ENCODE assay signal across 8 cellular contexts in the genomic region with DNA sequence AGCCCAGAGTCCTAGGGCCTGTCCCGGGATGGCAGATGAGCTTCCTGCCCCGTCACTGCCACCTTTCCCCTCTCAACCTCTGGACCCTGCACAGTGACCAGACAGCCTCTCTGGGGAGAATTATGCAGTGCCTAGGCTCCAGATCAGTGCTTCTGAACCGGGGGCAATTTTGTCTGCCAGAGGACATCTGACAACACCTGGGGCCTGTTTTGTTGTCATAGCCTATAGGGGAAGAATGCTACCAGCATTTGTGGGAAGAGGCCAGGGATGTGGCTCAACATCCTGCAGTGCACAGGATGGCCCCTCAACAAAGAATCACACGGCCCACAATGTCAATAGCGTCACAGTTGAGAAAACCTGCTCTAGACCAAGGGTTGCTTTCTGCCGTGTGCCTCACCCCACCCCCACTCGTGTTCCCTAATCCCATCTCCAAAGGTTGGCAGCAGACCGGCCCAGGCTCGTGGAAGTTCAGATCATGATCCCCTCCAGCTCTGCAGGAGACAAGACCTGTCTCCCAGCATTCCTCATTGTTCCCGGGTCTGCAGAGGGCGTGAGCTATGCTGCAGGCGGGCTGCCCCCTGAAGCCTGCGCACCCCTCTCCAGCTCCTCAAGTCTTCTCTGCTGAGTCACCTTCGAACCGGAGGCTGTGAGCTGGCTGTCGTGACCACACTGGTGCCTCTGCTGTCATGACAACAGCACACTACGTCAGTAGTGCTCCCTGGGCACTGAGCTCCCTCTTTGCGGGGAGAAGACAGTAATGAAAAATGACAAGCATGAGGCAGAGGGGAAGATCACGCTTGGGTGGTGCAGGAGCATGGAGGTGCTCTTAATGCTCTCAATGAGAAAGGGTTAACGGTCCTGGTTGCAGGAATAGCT. TPM values are rescaled to one million over a fixed set of nuclear protein-coding genes. Genes with fewer than 3 reads are reported as not detected.
DNase-seq lines count a peak whose midpoint lies in the region; ATAC-seq and TF ChIP-seq lines count a peak whose summit lies in the region.

No MANE protein-coding gene starts in this region.

- 0 out of 2 replicates have a peak, but pooled peaks have one; percentile 5 for TF ChIP-seq CTCF in IMR-90 (conservative IDR thresholded peaks at IDR 0.05; ENCODE audit: low read depth, low read length)
- no peak for TF ChIP-seq CTCF in omental fat pad (IDR thresholded peaks at IDR 0.05)
- no peak for TF ChIP-seq CTCF in testis (IDR thresholded peaks at IDR 0.05)

- DNase-seq in G401 (ENCODE audit: low spot score), result peak; percentile 79
- DNase-seq in IMR-90, result peak; percentile 99
- peak; percentile 83 for DNase-seq in SK-N-DZ (ENCODE audit: low spot score)
- DNase-seq in activated naive CD4-positive, alpha-beta T cell treated with Interleukin-2 at 50 U/mL for 16 hours, result peak; percentile 88
- peak; percentile 71 for DNase-seq in germinal center (ENCODE audit: low spot score)
- DNase-seq in omental fat pad (ENCODE audit: low spot score), result no peak
- DNase-seq in testis, result no peak

- H2AK5ac ChIP-seq in IMR-90 (ENCODE audit: low read depth, low read length), result peak overlapping the region; percentile 95

- no peaks in the 10 kb centered on the region for H3K9me3 ChIP-seq in IMR-90 (ENCODE audit: control insufficient read depth, insufficient read depth, low read length)
- no peaks in the 10 kb centered on the region for H3K9me3 ChIP-seq in testis

- H3K56ac ChIP-seq in IMR-90 (ENCODE audit: extremely low read depth, insufficient read depth, low read length), result peak overlapping the region; percentile 86

- no peaks in the 10 kb centered on the region for H3K27me3 ChIP-seq in IMR-90 (ENCODE audit: control insufficient read depth, insufficient read depth, low read length)
- H3K27me3 ChIP-seq in testis, result no peaks in the 10 kb centered on the region

- H3K4me3 ChIP-seq in IMR-90 (ENCODE audit: insufficient read depth, low read depth, low read length) (peak overlapping the region; percentile 51), testis (no peak overlapping the region)

- no peaks in the 10 kb centered on the region for H3K9me1 ChIP-seq in IMR-90 (ENCODE audit: insufficient read depth, low read length)

- dilution Hi-C loops in IMR-90 (cut with HindIII; ENCODE audit: low sequenced_read_pairs, unreplicated experiment), result no loop called here

- H2AFZ ChIP-seq in IMR-90 (replicated peaks; ENCODE audit: low read length, poor library complexity), result peak overlapping the region; percentile 89

- POLR2A ChIA-PET in IMR-90 (lab: Charles Lee; ENCODE audit: unreplicated experiment), result interaction anchor here (0.6 to 1.4 kb wide), 3 partner anchors 9 to 196 kb away, joined by 3 to 4 read pairs (median 3); a partner anchor contains a TSS

- H3K4ac ChIP-seq in IMR-90 (ENCODE audit: low read depth, low read length), result peak overlapping the region; percentile 97

- H2AK9ac ChIP-seq in IMR-90 (replicated peaks; ENCODE audit: low read depth, low read length, poor library complexity), result peak overlapping the region; percentile 100

- TF ChIP-seq POLR2A in IMR-90 (IDR thresholded peaks at IDR 0.05; ENCODE audit: low read depth, low read length), result peak; percentile 74; the same call in 1 of the 2 replicates
- no peak for TF ChIP-seq POLR2A in testis (IDR thresholded peaks at IDR 0.05)

- in situ Hi-C loops in G401 (cut with HindIII; ENCODE audit: low sequenced_read_pairs), result no loop called here
- in situ Hi-C loops in IMR-90 (cut with MboI; ENCODE audit: low sequenced_read_pairs), result no loop called here

- H2BK15ac ChIP-seq in IMR-90 (ENCODE audit: low read depth, low read length), result peak overlapping the region; percentile 63; the same call in 2 of the 3 replicates

- H3K14ac ChIP-seq in IMR-90 (replicated peaks; ENCODE audit: low read depth, low read length), result peak overlapping the region; percentile 99

- peak overlapping the region; percentile 93 for H3K18ac ChIP-seq in IMR-90 (ENCODE audit: low read depth, low read length)

- H4K91ac ChIP-seq in IMR-90 (ENCODE audit: insufficient read depth, low read depth, low read length), result peak overlapping the region; percentile 96

- CTCF ChIA-PET in IMR-90 (lab: Yijun Ruan, JAX), result interaction anchor here (0.6 to 0.7 kb wide), 2 partner anchors 196 to 329 kb away, joined by 3 to 4 read pairs; no protein-coding TSS in a partner anchor

- peak overlapping the region; percentile 80 to 82 for H4K8ac ChIP-seq in IMR-90 (ENCODE audit: low read depth in 2 of 2, low read length in 2 of 2)

- peak overlapping the region; percentile 96 for H2BK120ac ChIP-seq in IMR-90 (ENCODE audit: low read depth, low read length)

- H3K79me1 ChIP-seq in IMR-90 (ENCODE audit: low read depth in 1 of 2, low read length in 2 of 2), result peaks cover 5 to 58% of the 10 kb centered on the region in 2 experiments

- ATAC-seq in IMR-90 (ENCODE audit: low read depth) (peak; percentile 48), omental fat pad (ENCODE audit: low FRiP score) (peak; percentile 38), HG03442 (IDR thresholded peaks at IDR 0.05; ENCODE audit: unreplicated experiment) (no peak)

- H3K23ac ChIP-seq in IMR-90 (ENCODE audit: low read depth, low read length), result peak overlapping the region; percentile 90

- peak overlapping the region; percentile 93 for H4K5ac ChIP-seq in IMR-90 (ENCODE audit: low read depth, low read length)

- H2BK5ac ChIP-seq in IMR-90 (ENCODE audit: low read depth, low read length, poor library complexity, severe bottlenecking), result peak overlapping the region; percentile 99

- peaks cover 9% of the 10 kb centered on the region for H3K4me1 ChIP-seq in IMR-90 (ENCODE audit: control insufficient read depth, insufficient read depth, low read length)
- peaks cover 30% of the 10 kb centered on the region for H3K4me1 ChIP-seq in testis

- H2BK20ac ChIP-seq in IMR-90 (ENCODE audit: low read depth, low read length), result peak overlapping the region; percentile 71

- H4K20me1 ChIP-seq in IMR-90 (ENCODE audit: insufficient read depth, low read length), result peaks cover 30% of the 10 kb centered on the region

- WGBS in IMR-90 (ENCODE audit: extremely low coverage in 2 of 2, insufficient read length in 1 of 2), 2 experiments, result 0% methylated on average over 6 of the region's 20 CpGs; no CpG with 5 or more reads in 1 of the 2 experiments
- WGBS in testis, 2 donors, result 20 to 27% methylated on average over 16 to 20 of the region's 20 CpGs

- peak overlapping the region; percentile 95 for H3K4me2 ChIP-seq in IMR-90 (ENCODE audit: low read depth, low read length)

- H3K27ac ChIP-seq in IMR-90 (ENCODE audit: insufficient read depth, low read length) (peak overlapping the region; percentile 94), testis (peak overlapping the region; percentile 86 to 92)

- no TSS peak for BruUV-seq in IMR-90 (replicated peaks; lab: Mats Ljungman, UMichigan)

- peaks cover 51% of the 10 kb centered on the region for H3K36me3 ChIP-seq in IMR-90 (ENCODE audit: control insufficient read depth, insufficient read depth, low read length)
- no peaks in the 10 kb centered on the region for H3K36me3 ChIP-seq in testis (ENCODE audit: low read depth, missing control alignments)

- intact Hi-C loops in IMR-90 (cut with micrococcal nuclease), result loop anchor here (2.0 kb wide), 2 partner anchors 37 to 195 kb away; a partner anchor contains a TSS
- intact Hi-C loops in testis (cut with DNase I; ENCODE audit: low total_unique reads), result no loop called here

- H3K9ac ChIP-seq in IMR-90 (ENCODE audit: low read depth, low read length), result peak overlapping the region; percentile 84

- TF ChIP-seq RAD21 in IMR-90 (IDR thresholded peaks at IDR 0.05; ENCODE audit: low read length), result no peak

RNA-seq across cellular contexts. Expression of a gene that starts 2.0 kb away (rescaled TPM):
- total RNA-seq in G401 (2014; rRNA removed; shearing (Covaris generic)), result 3,766 and 4,312 TPM in 2 replicates
- total RNA-seq in IMR-90 (2012; rRNA removed) (11,536 and 12,939 TPM in 2 replicates), omental fat pad (1,000 to 10,000 TPM; 1,060 to 2,185 (median 1,462) TPM), testis (1,000 to 10,000 TPM; 1,591 to 1,928 TPM)
- polyA plus RNA-seq in IMR-90 (2012; rRNA removed) (21,893 and 22,387 TPM in 2 replicates), testis (ENCODE audit: insufficient read depth, low read depth, low replicate concordance) (1,857 TPM)
- 8,363 and 20,126 TPM in 2 replicates for polyA plus RNA-seq in IMR-90 (2012; cell fraction: cytosol; rRNA removed)
- polyA plus RNA-seq in IMR-90 (2012; cell fraction: nucleus; rRNA removed; ENCODE audit: low replicate concordance), result 5,196 and 8,980 TPM in 2 replicates
- polyA plus RNA-seq in SK-N-DZ (2014; cell fraction: cytosol; rRNA removed), result 4,691 and 5,509 TPM in 2 replicates
- 2,355 and 2,713 TPM in 2 replicates for polyA plus RNA-seq in SK-N-DZ (2014; cell fraction: nucleus; rRNA removed)

RNA-seq across cellular contexts. Expression of a gene that starts 23.6 kb away (rescaled TPM):
- total RNA-seq in G401 (2014; rRNA removed; shearing (Covaris generic)), result 11.7 and 13.2 TPM in 2 replicates
- 5.6 and 5.8 TPM in 2 replicates for total RNA-seq in IMR-90 (2012; rRNA removed)
- polyA plus RNA-seq in IMR-90 (2012; rRNA removed), result 35.1 and 37.8 TPM in 2 replicates
- 30.6 and 33.4 TPM in 2 replicates for polyA plus RNA-seq in IMR-90 (2012; cell fraction: cytosol; rRNA removed)
- polyA plus RNA-seq in IMR-90 (2012; cell fraction: nucleus; rRNA removed; ENCODE audit: low replicate concordance), result 194 and 345 TPM in 2 replicates
- polyA plus RNA-seq in SK-N-DZ (2014; cell fraction: cytosol; rRNA removed), result 21.3 and 26.0 TPM in 2 replicates
- 84.3 and 84.6 TPM in 2 replicates for polyA plus RNA-seq in SK-N-DZ (2014; cell fraction: nucleus; rRNA removed)
- 10 to 100 TPM; 15.5 to 50.0 (median 18.4) TPM for total RNA-seq in omental fat pad
- total RNA-seq in testis, result 10 to 100 TPM; 40.6 to 43.4 TPM
- 28.6 TPM for polyA plus RNA-seq in testis (ENCODE audit: insufficient read depth, low read depth, low replicate concordance)

RNA-seq across cellular contexts. Expression of a gene that starts 35.8 kb away (rescaled TPM):
- 45.5 and 70.7 TPM in 2 replicates for total RNA-seq in G401 (2014; rRNA removed; shearing (Covaris generic))
- total RNA-seq in IMR-90 (2012; rRNA removed), result 32.5 and 35.8 TPM in 2 replicates
- polyA plus RNA-seq in IMR-90 (2012; rRNA removed), result 49.9 and 51.7 TPM in 2 replicates
- 11.8 and 18.6 TPM in 2 replicates for polyA plus RNA-seq in IMR-90 (2012; cell fraction: cytosol; rRNA removed)
- polyA plus RNA-seq in IMR-90 (2012; cell fraction: nucleus; rRNA removed; ENCODE audit: low replicate concordance), result 170 and 206 TPM in 2 replicates
- polyA plus RNA-seq in SK-N-DZ (2014; cell fraction: cytosol; rRNA removed), result 98.4 and 102 TPM in 2 replicates
- 461 and 536 TPM in 2 replicates for polyA plus RNA-seq in SK-N-DZ (2014; cell fraction: nucleus; rRNA removed)
- 100 to 1,000 TPM in 1 of 4 donors, 10 to 100 TPM in 3; 26.2 to 153 (median 45.0) TPM for total RNA-seq in omental fat pad
- 10 to 100 TPM; 51.8 to 60.3 TPM for total RNA-seq in testis
- 38.6 TPM for polyA plus RNA-seq in testis (ENCODE audit: insufficient read depth, low read depth, low replicate concordance)

RNA-seq across cellular contexts. Expression of a gene that starts 38.4 kb away (rescaled TPM):
- 86.1 and 102 TPM in 2 replicates for total RNA-seq in G401 (2014; rRNA removed; shearing (Covaris generic))
- 52.8 and 57.9 TPM in 2 replicates for total RNA-seq in IMR-90 (2012; rRNA removed)
- polyA plus RNA-seq in IMR-90 (2012; rRNA removed), result 35.6 and 40.9 TPM in 2 replicates
- 24.1 and 33.8 TPM in 2 replicates for polyA plus RNA-seq in IMR-90 (2012; cell fraction: cytosol; rRNA removed)
- 21.1 and 24.2 TPM in 2 replicates for polyA plus RNA-seq in IMR-90 (2012; cell fraction: nucleus; rRNA removed; ENCODE audit: low replicate concordance)
- 91.5 and 151 TPM in 2 replicates for polyA plus RNA-seq in SK-N-DZ (2014; cell fraction: cytosol; rRNA removed)
- 64.8 and 103 TPM in 2 replicates for polyA plus RNA-seq in SK-N-DZ (2014; cell fraction: nucleus; rRNA removed)
- total RNA-seq in omental fat pad, result 10 to 100 TPM; 10.6 to 36.3 (median 20.7) TPM
- 10 to 100 TPM; 42.9 to 43.1 TPM for total RNA-seq in testis
- polyA plus RNA-seq in testis (ENCODE audit: insufficient read depth, low read depth, low replicate concordance), result 46.6 TPM

RNA-seq across cellular contexts. Expression of a gene that starts 39.2 kb away (rescaled TPM):
- 363 and 396 TPM in 2 replicates for total RNA-seq in G401 (2014; rRNA removed; shearing (Covaris generic))
- 80.1 and 126 TPM in 2 replicates for total RNA-seq in IMR-90 (2012; rRNA removed)
- polyA plus RNA-seq in IMR-90 (2012; rRNA removed), result 151 and 160 TPM in 2 replicates
- 68.0 and 178 TPM in 2 replicates for polyA plus RNA-seq in IMR-90 (2012; cell fraction: cytosol; rRNA removed)
- 16.5 and 43.9 TPM in 2 replicates for polyA plus RNA-seq in IMR-90 (2012; cell fraction: nucleus; rRNA removed; ENCODE audit: low replicate concordance)
- 305 and 306 TPM in 2 replicates for polyA plus RNA-seq in SK-N-DZ (2014; cell fraction: cytosol; rRNA removed)
- polyA plus RNA-seq in SK-N-DZ (2014; cell fraction: nucleus; rRNA removed), result 213 and 223 TPM in 2 replicates
- 100 to 1,000 TPM in 1 of 4 donors, 10 to 100 TPM in 3; 44.1 to 118 (median 67.8) TPM for total RNA-seq in omental fat pad
- 100 to 1,000 TPM; 106 to 135 TPM for total RNA-seq in testis
- polyA plus RNA-seq in testis (ENCODE audit: insufficient read depth, low read depth, low replicate concordance), result 343 TPM

Comparison
In these comparisons a context has a peak if more than half of its experiments do, and no peak if none do; other contexts are left out.
1. DNase-seq: peak in G401 (single experiment), IMR-90 (single experiment), SK-N-DZ (single experiment), activated naive CD4-positive, alpha-beta T cell treated with Interleukin-2 at 50 U/mL for 16 hours (single experiment) and germinal center (single experiment); none in omental fat pad (single experiment) and testis (single experiment).